6 cellular contexts compared by ENCODE assay signal in genomic region chr17:1307829-1308228, GRCh38. TPM values are rescaled to one million over a fixed set of nuclear protein-coding genes. Genes with fewer than 3 reads are reported as not detected.
"Had no signal": no experiment of that assay in that cellular context is flagged by ENCODE, and none has a peak within 500 bp of the region (broad histone marks: within the 10 kb centered on the region; RNA-seq: fewer than 3 reads in every experiment).

No MANE protein-coding gene starts in this region.

RNA-seq across cellular contexts. Expression of gene TRARG1, which starts 28.4 kb away (rescaled TPM):
- total RNA-seq: GM23338, H1, H9, HepG2, HFFc6, HT1080 had no signal

RNA-seq across cellular contexts. Expression of gene BHLHA9, which starts 37.6 kb away (rescaled TPM):
- total RNA-seq: H9, HepG2, HFFc6, HT1080 had no signal
